Comparison of ENCODE assay signal across 19 cellular contexts in the genomic region with DNA sequence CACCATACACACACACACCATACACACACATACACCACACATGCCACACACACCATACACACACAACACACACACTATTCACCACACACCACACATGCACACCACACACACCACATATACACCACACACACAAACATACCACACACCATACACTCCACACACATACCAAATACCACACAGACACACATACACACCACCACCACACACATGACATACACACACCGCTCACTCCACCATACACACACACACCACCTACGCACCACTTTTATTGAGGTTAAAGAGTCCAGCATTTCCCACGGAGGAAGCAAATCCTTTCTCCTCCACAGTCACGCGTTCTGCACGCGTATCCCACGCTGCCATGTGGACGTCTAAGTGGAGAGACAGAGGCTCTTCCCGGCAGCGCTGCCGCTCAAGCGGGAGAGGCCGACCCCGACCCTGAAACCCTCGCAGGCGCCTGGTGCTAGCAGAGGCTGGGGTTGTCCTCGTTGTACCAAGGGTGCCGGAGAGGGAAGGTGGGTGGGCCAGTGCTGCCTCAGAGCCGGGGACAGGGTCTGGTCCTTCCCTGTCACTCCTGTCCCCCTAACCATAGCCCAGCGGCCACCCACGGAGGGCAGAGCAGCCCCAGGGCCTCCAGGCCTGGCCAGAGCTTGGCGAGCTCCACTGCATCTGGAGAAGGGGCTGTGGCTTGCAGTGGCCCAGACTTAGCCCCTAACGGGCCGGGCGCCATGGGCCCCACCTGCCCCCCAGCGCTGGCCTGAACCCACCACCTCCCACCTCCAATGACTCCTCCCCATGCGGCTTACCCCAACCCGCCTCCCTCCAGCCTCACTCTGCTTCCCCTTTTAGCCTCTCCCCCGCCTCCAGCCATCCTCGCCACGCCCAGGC.
DNase-seq lines count a peak whose midpoint lies in the region; ATAC-seq and TF ChIP-seq lines count a peak whose summit lies in the region.
"Had no signal": no experiment of that assay in that cellular context is flagged by ENCODE, and none has a peak within 500 bp of the region (broad histone marks: within the 10 kb centered on the region; RNA-seq: fewer than 3 reads in every experiment).

No MANE protein-coding gene starts in this region.

- no peaks in the 10 kb centered on the region for H3K27me3 Mint-ChIP-seq in neural crest cell (ENCODE audit: low read depth)
- H3K27me3 Mint-ChIP-seq in activated CD4-positive, alpha-beta memory T cell treated with anti-CD3 and anti-CD28 coated beads for 36 hours = peaks cover 2% of the 10 kb centered on the region

- H3K4me1 Mint-ChIP-seq in neural crest cell = no peaks in the 10 kb centered on the region
- H3K4me1 Mint-ChIP-seq in activated CD4-positive, alpha-beta memory T cell treated with anti-CD3 and anti-CD28 coated beads for 36 hours (ENCODE audit: low read depth) = no peaks in the 10 kb centered on the region
- H3K4me1 Mint-ChIP-seq: B cell had no signal

- H3K27ac Mint-ChIP-seq in neural crest cell (ENCODE audit: unreplicated experiment) = peak overlapping the region; percentile 24
- no peak overlapping the region for H3K27ac Mint-ChIP-seq in activated CD4-positive, alpha-beta memory T cell treated with anti-CD3 and anti-CD28 coated beads for 36 hours
- H3K27ac Mint-ChIP-seq: B cell had no signal

- CTCF ChIA-PET in activated CD4-positive, alpha-beta memory T cell treated with anti-CD3 and anti-CD28 coated beads for 36 hours (lab: Charles Lee) = no interaction called here

- H3K9me3 ChIP-seq in right cardiac atrium (ENCODE audit: control insufficient read depth, low read length) = no peaks in the 10 kb centered on the region
- H3K9me3 ChIP-seq: SJCRH30 had no signal

- peaks cover 7% of the 10 kb centered on the region for H3K9me3 Mint-ChIP-seq in neural crest cell
- H3K9me3 Mint-ChIP-seq in activated CD4-positive, alpha-beta memory T cell treated with anti-CD3 and anti-CD28 coated beads for 36 hours = no peaks in the 10 kb centered on the region

- no peak overlapping the region for H3K27ac ChIP-seq in right cardiac atrium (ENCODE audit: low read length)
- H3K27ac ChIP-seq: KMS-11, RWPE1, SJCRH30 had no signal

- POLR2A ChIA-PET in activated CD4-positive, alpha-beta memory T cell treated with anti-CD3 and anti-CD28 coated beads for 36 hours (lab: Charles Lee) = no interaction called here

- H3K36me3 Mint-ChIP-seq in neural crest cell (ENCODE audit: low read depth) = peaks cover 2% of the 10 kb centered on the region
- H3K36me3 Mint-ChIP-seq in activated CD4-positive, alpha-beta memory T cell treated with anti-CD3 and anti-CD28 coated beads for 36 hours = no peaks in the 10 kb centered on the region

- H3K27me3 ChIP-seq in right cardiac atrium (ENCODE audit: control insufficient read depth, insufficient read depth) = no peaks in the 10 kb centered on the region

- WGBS in right cardiac atrium = 83% methylated on average over 32 of the region's 32 CpGs

- intact Hi-C loops in cardiac septum (cut with DNase I) (no loop called here), right cardiac atrium (cut with DNase I) (no loop called here)
- intact Hi-C loops in activated CD4-positive, alpha-beta memory T cell treated with anti-CD3 and anti-CD28 coated beads for 36 hours (cut with micrococcal nuclease) = no loop called here

- no peak overlapping the region for H3K4me3 Mint-ChIP-seq in neural crest cell
- no peak overlapping the region for H3K4me3 Mint-ChIP-seq in activated CD4-positive, alpha-beta memory T cell treated with anti-CD3 and anti-CD28 coated beads for 36 hours
- H3K4me3 Mint-ChIP-seq: B cell had no signal

- ATAC-seq in right cardiac atrium (no peak), GM21529 (IDR thresholded peaks at IDR 0.05; ENCODE audit: unreplicated experiment) (no peak)

- H3K4me1 ChIP-seq in right cardiac atrium (ENCODE audit: control insufficient read depth, insufficient read depth, low read length) = no peaks in the 10 kb centered on the region
- H3K4me1 ChIP-seq: SJCRH30 had no signal

- no peak for TF ChIP-seq CTCF in neural crest cell (conservative IDR thresholded peaks at IDR 0.05)

- no peak overlapping the region for H3K4me3 ChIP-seq in right cardiac atrium (ENCODE audit: low read length)
- H3K4me3 ChIP-seq: SJCRH30 had no signal

- peak; percentile 68 for DNase-seq in cardiac septum (ENCODE audit: low spot score)
- no peak for DNase-seq in right cardiac atrium
- peak; percentile 35 for DNase-seq in ecto neural progenitor cell (ENCODE audit: low spot score)
- DNase-seq in neural crest cell (ENCODE audit: low read depth, low spot score) = no peak
- DNase-seq in activated CD4-positive, alpha-beta memory T cell treated with anti-CD3 and anti-CD28 coated beads for 36 hours = no peak
- no peak for DNase-seq in SHP77 (lab: John Stamatoyannopoulos, UW)
- no peak for DNase-seq in activated T-cell treated with anti-CD3 and anti-CD28 coated beads, Interleukin-2, amount 50 U/mL, for 1 hour
- DNase-seq: COR-L47, DMS 273 treated with DMSO at 0.1 percent for 48 hours, DND-41, NCI-H1436 treated with DMSO at 0.1 percent for 48 hours, NCI-H2029, NCI-H345, NCI-H524 treated with DMSO at 0.1 percent for 48 hours had no signal

Comparison
In these comparisons a context has a peak if more than half of its experiments do, and no peak if none do; other contexts are left out.
1. DNase-seq: peak in cardiac septum (single experiment) and ecto neural progenitor cell (single experiment); none in right cardiac atrium (0 of 3), neural crest cell (single experiment), activated CD4-positive, alpha-beta memory T cell treated with anti-CD3 and anti-CD28 coated beads for 36 hours (single experiment), SHP77 (0 of 2) and activated T-cell treated with anti-CD3 and anti-CD28 coated beads, Interleukin-2, amount 50 U/mL, for 1 hour (single experiment).